ENCODE assay signal across 10 cellular contexts in genomic region chr18:23967321-23968089, GRCh38. TPM values are rescaled to one million over a fixed set of nuclear protein-coding genes. Genes with fewer than 3 reads are reported as not detected.
A peak's percentile ranks its signal among the peaks of the same experiment; 100 is the strongest.
DNase-seq lines count a peak whose midpoint lies in the region; ATAC-seq and TF ChIP-seq lines count a peak whose summit lies in the region.
"Had no signal": no experiment of that assay in that cellular context is flagged by ENCODE, and none has a peak within 500 bp of the region (broad histone marks: within the 10 kb centered on the region; RNA-seq: fewer than 3 reads in every experiment).

No MANE protein-coding gene starts in this region.

- no peaks in the 10 kb centered on the region for H3K79me2 ChIP-seq in H9 (ENCODE audit: insufficient read depth, low read length)

- H4K20me1 ChIP-seq in H9 (ENCODE audit: control insufficient read depth, insufficient read depth, insufficient read length): no peaks in the 10 kb centered on the region

- H3K27me3 ChIP-seq in H9 (ENCODE audit: insufficient read depth, low read length): no peaks in the 10 kb centered on the region
- no peaks in the 10 kb centered on the region for H3K27me3 ChIP-seq in foreskin keratinocyte

- H3K4me1 ChIP-seq in H9 (ENCODE audit: insufficient read depth, low read length) (peaks cover 2% of the 10 kb centered on the region; the same call in 1 of the 2 replicates), foreskin keratinocyte (peaks cover 10% of the 10 kb centered on the region)

- no peak overlapping the region for H2AFZ ChIP-seq in H9 (ENCODE audit: low read length)

- H2BK15ac ChIP-seq in H9 (ENCODE audit: low read depth, low read length): no peak overlapping the region

- H4K5ac ChIP-seq in H9 (ENCODE audit: insufficient read length, low read depth, low read length): no peak overlapping the region

- H3K4me2 ChIP-seq in H9 (ENCODE audit: insufficient read depth, insufficient read length, low read length): no peak overlapping the region

- H3K4me3 Mint-ChIP-seq in stimulated activated memory B cell treated with anti-CD40 and anti-IgM and Interleukin-4, amounts not matched to agents 10 μg/mL and 1 μg/mL and 100 μg/mL, for 72 hours: no peak overlapping the region
- no peak overlapping the region for H3K4me3 Mint-ChIP-seq in H9

- no peak overlapping the region for H3K56ac ChIP-seq in H9 (ENCODE audit: insufficient read length, low read depth, low read length)

- no peaks in the 10 kb centered on the region for H3K23me2 ChIP-seq in H9 (ENCODE audit: insufficient read length, low read depth, low read length, poor library complexity, severe bottlenecking)

- no peak overlapping the region for H3K18ac ChIP-seq in H9 (ENCODE audit: insufficient read length, low read depth, low read length)

- peak overlapping the region; percentile 64 for H3K27ac Mint-ChIP-seq in stimulated activated memory B cell treated with anti-CD40 and anti-IgM and Interleukin-4, amounts not matched to agents 10 μg/mL and 1 μg/mL and 100 μg/mL, for 72 hours
- no peak overlapping the region for H3K27ac Mint-ChIP-seq in H9

- H3K27ac ChIP-seq in H9 (ENCODE audit: insufficient read length, low read depth, low read length) (no peak overlapping the region), foreskin keratinocyte (no peak overlapping the region)

- H3K23ac ChIP-seq in H9 (ENCODE audit: insufficient read length, low read depth, low read length): no peak overlapping the region

- H4K8ac ChIP-seq in H9 (replicated peaks; ENCODE audit: insufficient read length, low read depth, low read length): no peak overlapping the region

- H3K79me1 ChIP-seq in H9 (ENCODE audit: insufficient read depth, low read depth, low read length, poor library complexity, severe bottlenecking): no peaks in the 10 kb centered on the region

- no peaks in the 10 kb centered on the region for H3K9me3 ChIP-seq in H9 (ENCODE audit: control insufficient read depth, low read depth, low read length)

- no peak overlapping the region for H2BK12ac ChIP-seq in H9 (ENCODE audit: insufficient read length, low read depth, low read length)

- H3K9ac ChIP-seq in H9 (ENCODE audit: extremely low read depth, insufficient read length, low read length): no peak overlapping the region

- no peak overlapping the region for H2BK5ac ChIP-seq in H9 (ENCODE audit: insufficient read length, low read length)

- H3K36me3 Mint-ChIP-seq in stimulated activated memory B cell treated with anti-CD40 and anti-IgM and Interleukin-4, amounts not matched to agents 10 μg/mL and 1 μg/mL and 100 μg/mL, for 72 hours: no peaks in the 10 kb centered on the region
- H3K36me3 Mint-ChIP-seq in H9 (ENCODE audit: insufficient read depth in 1 of 3, low read depth in 3 of 3): peaks cover 0 to 3% (median 0%) of the 10 kb centered on the region in 3 experiments; a peak in 2 of 7 replicates

- H3K27me3 Mint-ChIP-seq in stimulated activated memory B cell treated with anti-CD40 and anti-IgM and Interleukin-4, amounts not matched to agents 10 μg/mL and 1 μg/mL and 100 μg/mL, for 72 hours: no peaks in the 10 kb centered on the region
- 0 out of 2 replicates have a peak, but pooled peaks cover 3% of the 10 kb centered on the region for H3K27me3 Mint-ChIP-seq in H9 (ENCODE audit: low read depth)

- peaks cover 71% of the 10 kb centered on the region for H3K4me1 Mint-ChIP-seq in stimulated activated memory B cell treated with anti-CD40 and anti-IgM and Interleukin-4, amounts not matched to agents 10 μg/mL and 1 μg/mL and 100 μg/mL, for 72 hours
- peaks cover 17 to 22% of the 10 kb centered on the region in 2 experiments for H3K4me1 Mint-ChIP-seq in H9

- H3K9me3 Mint-ChIP-seq in stimulated activated memory B cell treated with anti-CD40 and anti-IgM and Interleukin-4, amounts not matched to agents 10 μg/mL and 1 μg/mL and 100 μg/mL, for 72 hours: no peaks in the 10 kb centered on the region
- H3K9me3 Mint-ChIP-seq in H9: no peaks in the 10 kb centered on the region

- TF ChIP-seq CTCF in H9 (conservative IDR thresholded peaks at IDR 0.05) (no peak), foreskin keratinocyte (conservative IDR thresholded peaks at IDR 0.05) (no peak)

- peak; percentile 45 for ATAC-seq in HG03103 (IDR thresholded peaks at IDR 0.05; ENCODE audit: low read depth, unreplicated experiment)
- ATAC-seq in stimulated activated memory B cell treated with anti-CD40 and anti-IgM and Interleukin-4, amounts not matched to agents 10 μg/mL and 1 μg/mL and 100 μg/mL, for 72 hours: peak; percentile 82
- ATAC-seq in foreskin keratinocyte: no peak

- no peak overlapping the region for H2AK5ac ChIP-seq in H9 (ENCODE audit: insufficient read length, low read length)

- no CpG with 5 or more reads among the region's 9 CpGs for WGBS in H9 (ENCODE audit: extremely low coverage, insufficient read length, low lambda C conversion rate)

- H2BK120ac ChIP-seq in H9 (ENCODE audit: low read depth, low read length, poor library complexity, severe bottlenecking): no peak overlapping the region

- no peak overlapping the region for H3T11ph ChIP-seq in H9 (ENCODE audit: low read length)

- no peak overlapping the region for H3K4ac ChIP-seq in H9 (ENCODE audit: low read depth, low read length)

- peak; percentile 18 for DNase-seq in activated effector memory CD4-positive, alpha-beta T cell treated with Interleukin-2 at 50 U/mL for 16 hours
- no peak for DNase-seq in activated effector memory CD4-positive, alpha-beta T cell treated with anti-CD3 and anti-CD28 coated beads, Interleukin-2, amount 50 U/mL, for 16 hours
- peak; percentile 84 for DNase-seq in SW480 (ENCODE audit: low spot score)
- no peak for DNase-seq in NCI-H2081 (lab: John Stamatoyannopoulos, UW)
- DNase-seq in H9: no peak
- no peak for DNase-seq in foreskin keratinocyte
- DNase-seq: left cardiac atrium, NCI-H1092 had no signal

- H4K91ac ChIP-seq in H9 (ENCODE audit: insufficient read length, low read depth, low read length): no peak overlapping the region

- no peak overlapping the region; the same call in 1 of the 2 replicates for H3K14ac ChIP-seq in H9 (ENCODE audit: insufficient read depth, low read length)

- H2BK20ac ChIP-seq in H9 (ENCODE audit: low read depth, low read length, poor library complexity, severe bottlenecking): no peak overlapping the region

RNA-seq across cellular contexts. Expression of gene TTC39C, which starts 47.0 kb away (rescaled TPM):
- total RNA-seq in H9 (2021) (16.4 and 18.0 TPM in 2 replicates), foreskin keratinocyte (15.9 and 16.9 TPM in 2 replicates)
- 13.3 and 16.0 TPM in 2 replicates for polyA plus RNA-seq in foreskin keratinocyte

Comparison
In these comparisons a context has a peak if more than half of its experiments do, and no peak if none do; other contexts are left out.
1. DNase-seq: peak in activated effector memory CD4-positive, alpha-beta T cell treated with Interleukin-2 at 50 U/mL for 16 hours (single experiment) and SW480 (single experiment); none in activated effector memory CD4-positive, alpha-beta T cell treated with anti-CD3 and anti-CD28 coated beads, Interleukin-2, amount 50 U/mL, for 16 hours (single experiment), NCI-H2081 (0 of 2), H9 (single experiment) and foreskin keratinocyte (0 of 2).